ENCODE assay signal across 20 cellular contexts in genomic region chr7:63029207-63029522, GRCh38.
DNase-seq lines count a peak whose midpoint lies in the region; TF ChIP-seq lines count a peak whose summit lies in the region.
"Had no signal": no experiment of that assay in that cellular context is flagged by ENCODE, and none has a peak within 500 bp of the region (broad histone marks: within the 10 kb centered on the region; RNA-seq: fewer than 3 reads in every experiment).

No MANE protein-coding gene starts in this region.

- no peaks in the 10 kb centered on the region for H3K4me1 ChIP-seq in vagina
- H3K4me1 ChIP-seq: A549, BE2C, Caco-2 had no signal

- DNase-seq in GM10266 (ENCODE audit: extremely low spot score) (peak; percentile 2), chondrocyte (ENCODE audit: low spot score) (peak; percentile 59), vagina (ENCODE audit: extremely low spot score in 2 of 2) (peak; percentile 25 to 69), COLO829 (ENCODE audit: low spot score) (no peak)
- no peak for DNase-seq in activated CD4-positive, CD25-positive, alpha-beta regulatory T cell treated with anti-CD3 and anti-CD28 coated beads, Interleukin-2, amount 50 U/mL, for 72 hours
- DNase-seq: AML-193; BE2C; C1 segment of cervical spinal cord; Caco-2; Calu3; CD4-positive, alpha-beta memory T cell; CD4-positive, CD25-positive, alpha-beta regulatory T cell; CD8-positive, alpha-beta memory T cell; DMS79 treated with DMSO at 0.1 percent for 48 hours; GF-D8 had no signal

- no peaks in the 10 kb centered on the region for H3K27me3 ChIP-seq in vagina
- H3K27me3 ChIP-seq: BE2C, BLaER1 had no signal

- no peaks in the 10 kb centered on the region for H3K36me3 ChIP-seq in vagina
- H3K36me3 ChIP-seq: BE2C, BLaER1 had no signal

- intact Hi-C loops in vagina (cut with DNase I), result no loop called here

- no peaks in the 10 kb centered on the region for H3K9me3 ChIP-seq in vagina
- H3K9me3 ChIP-seq: A549, BE2C, Caco-2 had no signal

- H3K4me3 Mint-ChIP-seq in chondrocyte (ENCODE audit: unreplicated experiment), result no peak overlapping the region
- H3K4me3 Mint-ChIP-seq: CD14-positive monocyte; CD4-positive, CD25-positive, alpha-beta regulatory T cell; CD8-positive, alpha-beta memory T cell had no signal

- no peak overlapping the region for H3K27ac Mint-ChIP-seq in chondrocyte (ENCODE audit: unreplicated experiment)
- H3K27ac Mint-ChIP-seq: CD4-positive, alpha-beta memory T cell; CD4-positive, CD25-positive, alpha-beta regulatory T cell; CD8-positive, alpha-beta memory T cell had no signal

- no peaks in the 10 kb centered on the region for H3K4me1 Mint-ChIP-seq in chondrocyte (ENCODE audit: low read depth)
- H3K4me1 Mint-ChIP-seq: CD14-positive monocyte; CD4-positive, alpha-beta memory T cell; CD4-positive, CD25-positive, alpha-beta regulatory T cell; CD8-positive, alpha-beta memory T cell had no signal

- H3K36me3 Mint-ChIP-seq in chondrocyte (ENCODE audit: low read depth), result peaks cover 3% of the 10 kb centered on the region
- H3K36me3 Mint-ChIP-seq: CD14-positive monocyte; CD4-positive, alpha-beta memory T cell; CD4-positive, CD25-positive, alpha-beta regulatory T cell had no signal

- H3K27ac ChIP-seq in vagina, result no peak overlapping the region
- H3K27ac ChIP-seq: 22Rv1, A549 had no signal

- H3K4me3 ChIP-seq in vagina, result no peak overlapping the region
- H3K4me3 ChIP-seq: A549, BLaER1, GM12878 had no signal

- no peak for TF ChIP-seq CTCF in GM10266 (IDR thresholded peaks at IDR 0.05; ENCODE audit: control insufficient read depth, insufficient read depth, low read depth, missing control alignments)
- no peak for TF ChIP-seq CTCF in chondrocyte (IDR thresholded peaks at IDR 0.05)
- no peak for TF ChIP-seq CTCF in vagina (IDR thresholded peaks at IDR 0.05)

- no peaks in the 10 kb centered on the region for H3K27me3 Mint-ChIP-seq in chondrocyte (ENCODE audit: low read depth)
- H3K27me3 Mint-ChIP-seq: CD4-positive, alpha-beta memory T cell; CD4-positive, CD25-positive, alpha-beta regulatory T cell had no signal

- TF ChIP-seq POLR2A in vagina (IDR thresholded peaks at IDR 0.05), result no peak

- peaks cover 85% of the 10 kb centered on the region for H3K9me3 Mint-ChIP-seq in chondrocyte (ENCODE audit: low read depth)

Comparison
In these comparisons a context has a peak if more than half of its experiments do, and no peak if none do; other contexts are left out.
1. DNase-seq: peak in GM10266 (single experiment), chondrocyte (single experiment) and vagina (2 of 2); none in COLO829 (single experiment) and activated CD4-positive, CD25-positive, alpha-beta regulatory T cell treated with anti-CD3 and anti-CD28 coated beads, Interleukin-2, amount 50 U/mL, for 72 hours (single experiment).